7 cellular contexts compared by ENCODE assay signal in genomic region chr2:132415256-132416079, GRCh38. TPM values are rescaled to one million over a fixed set of nuclear protein-coding genes. Genes with fewer than 3 reads are reported as not detected.
A peak's percentile ranks its signal among the peaks of the same experiment; 100 is the strongest.
DNase-seq lines count a peak whose midpoint lies in the region; ATAC-seq and TF ChIP-seq lines count a peak whose summit lies in the region.

No MANE protein-coding gene starts in this region.

- H3K27ac ChIP-seq in HUES48 (ENCODE audit: low read depth, low read length) = peak overlapping the region; percentile 59
- peak overlapping the region; percentile 84 for H3K27ac ChIP-seq in SK-N-MC
- peak overlapping the region; percentile 98 for H3K27ac ChIP-seq in hepatocyte
- H3K27ac ChIP-seq in spleen = peak overlapping the region in 1 of 8 donors; percentile 8

- no peaks in the 10 kb centered on the region for H3K9me2 ChIP-seq in hepatocyte (replicated peaks; ENCODE audit: insufficient read depth)

- no peaks in the 10 kb centered on the region for H3K36me3 ChIP-seq in HUES48 (ENCODE audit: control insufficient read depth, insufficient read depth, low read length)
- H3K36me3 ChIP-seq in SK-N-MC (ENCODE audit: insufficient read depth, low read length) = no peaks in the 10 kb centered on the region
- H3K36me3 ChIP-seq in hepatocyte (replicated peaks; ENCODE audit: insufficient read depth, low read depth) = no peaks in the 10 kb centered on the region
- no peaks in the 10 kb centered on the region for H3K36me3 ChIP-seq in spleen

- H3K9ac ChIP-seq in HUES48 (ENCODE audit: low read depth, low read length) = no peak overlapping the region; the same call in 1 of the 2 replicates
- peak overlapping the region; percentile 69 for H3K9ac ChIP-seq in SK-N-MC (ENCODE audit: insufficient read length)

- H3K4me1 ChIP-seq in HUES48 (ENCODE audit: control insufficient read depth, insufficient read depth, low read length) (peaks cover 13% of the 10 kb centered on the region), hepatocyte (ENCODE audit: insufficient read depth) (peaks cover 16% of the 10 kb centered on the region), spleen (peaks cover 0 to 16% (median 3%) of the 10 kb centered on the region in 6 donors)

- peak overlapping the region; percentile 73 for H2AFZ ChIP-seq in hepatocyte

- H3K27me3 ChIP-seq in HUES48 (ENCODE audit: control insufficient read depth, insufficient read depth, low read length) (peaks cover 34% of the 10 kb centered on the region), hepatocyte (no peaks in the 10 kb centered on the region), spleen (replicated peaks in 1 of 7) (peaks cover 0 to 39% (median 6%) of the 10 kb centered on the region in 7 donors)

- H3K4me3 ChIP-seq in HUES48 (ENCODE audit: low read depth, low read length) (peak overlapping the region; percentile 69), SK-N-MC (peak overlapping the region; percentile 87), hepatocyte (peak overlapping the region; percentile 40), spleen (peak overlapping the region; percentile 20 to 61 (median 34))

- no peak for TF ChIP-seq CTCF in hepatocyte (IDR thresholded peaks at IDR 0.05; ENCODE audit: poor library complexity)
- no peak for TF ChIP-seq CTCF in spleen (IDR thresholded peaks at IDR 0.05 in 8 of 11, conservative IDR thresholded peaks at IDR 0.05 in 3 of 11)

- WGBS in hepatocyte (ENCODE audit: low lambda C conversion rate, missing lambda C conversion rate) = 20% methylated on average over 22 of the region's 22 CpGs
- WGBS in spleen, 5 donors = 31 to 46% (median 39%) methylated on average over 12 to 22 of the region's 22 CpGs

- intact Hi-C loops in spleen (cut with DNase I; ENCODE audit: low total_unique reads) = no loop called here

- H4K20me1 ChIP-seq in hepatocyte (ENCODE audit: insufficient read depth, poor library complexity, severe bottlenecking) = no peaks in the 10 kb centered on the region

- no peak for ATAC-seq in GM18870 (IDR thresholded peaks at IDR 0.05; ENCODE audit: unreplicated experiment)

- no peaks in the 10 kb centered on the region for H3K9me3 ChIP-seq in HUES48 (ENCODE audit: control insufficient read depth, insufficient read depth, low read length)
- no peaks in the 10 kb centered on the region for H3K9me3 ChIP-seq in SK-N-MC (ENCODE audit: low read depth, low read length)
- H3K9me3 ChIP-seq in hepatocyte (ENCODE audit: low read depth) = no peaks in the 10 kb centered on the region
- H3K9me3 ChIP-seq in spleen = no peaks in the 10 kb centered on the region

- peaks cover 35% of the 10 kb centered on the region for H3K79me2 ChIP-seq in hepatocyte

- H3K4me2 ChIP-seq in hepatocyte = peak overlapping the region; percentile 95

- no peak for TF ChIP-seq POLR2A in spleen (IDR thresholded peaks at IDR 0.05)

- DNase-seq in SK-N-MC (ENCODE audit: low read depth, low spot score) (no peak), hepatocyte (ENCODE audit: low spot score) (peak; percentile 36), spleen (no peak), cerebellar nuclear complex (lab: John Stamatoyannopoulos, UW) (no peak), epidermal melanocyte (ENCODE audit: insufficient read length, low spot score) (no peak)

RNA-seq across cellular contexts. Expression of gene GPR39, which starts 1.1 kb away (rescaled TPM):
- total RNA-seq in hepatocyte = 14.5 and 23.3 TPM in 2 replicates
- 8.2 and 11.1 TPM in 2 replicates for polyA plus RNA-seq in hepatocyte
- total RNA-seq in spleen = not detected
- under 1 TPM in 1 of 3 donors, not detected in 2; 0.05 TPM for polyA plus RNA-seq in spleen

Comparison
In these comparisons a context has a peak if more than half of its experiments do, and no peak if none do; other contexts are left out.
1. H3K4me3 ChIP-seq: peak in every context shown above with its lines; median percentile 87 in SK-N-MC; 69 in HUES48; 40 in hepatocyte; 34 in spleen.